Comparison of ENCODE assay signal across 9 cellular contexts in the genomic region with DNA sequence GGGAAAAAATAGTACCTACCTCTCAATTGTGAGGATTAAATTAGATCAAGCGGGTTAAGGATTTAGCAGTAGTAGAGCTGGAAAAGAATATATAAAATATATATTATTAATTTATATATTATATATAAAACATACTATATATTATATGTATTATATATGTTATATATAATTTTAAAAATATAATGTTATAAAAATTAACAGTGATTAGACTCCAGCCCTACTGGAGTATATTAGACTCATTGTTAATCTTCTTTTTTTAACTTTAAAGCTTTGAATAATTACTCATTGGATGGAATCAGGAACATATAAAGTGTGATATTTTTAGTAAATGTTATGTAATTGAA. TPM values are rescaled to one million over a fixed set of nuclear protein-coding genes. Genes with fewer than 3 reads are reported as not detected.
A peak's percentile ranks its signal among the peaks of the same experiment; 100 is the strongest.
DNase-seq lines count a peak whose midpoint lies in the region; ATAC-seq, FAIRE-seq and TF ChIP-seq lines count a peak whose summit lies in the region.
"Had no signal": no experiment of that assay in that cellular context is flagged by ENCODE, and none has a peak within 500 bp of the region (broad histone marks: within the 10 kb centered on the region; RNA-seq: fewer than 3 reads in every experiment).

No MANE protein-coding gene starts in this region.

- H3K4me2 ChIP-seq in Karpas-422 (ENCODE audit: low read depth, low read length, poor library complexity, severe bottlenecking): peak overlapping the region; percentile 66

- no peaks in the 10 kb centered on the region for H3K9me2 ChIP-seq in Karpas-422 (replicated peaks; ENCODE audit: insufficient read depth, low read length)

- DNase-seq in BE2C: no peak
- DNase-seq in Karpas-422: no peak
- no peak for DNase-seq in naive thymus-derived CD8-positive, alpha-beta T cell

- H3K36me3 Mint-ChIP-seq in naive thymus-derived CD8-positive, alpha-beta T cell: peaks cover 0 to 31% (median 9%) of the 10 kb centered on the region in 3 donors

- H3K27me3 Mint-ChIP-seq in naive thymus-derived CD8-positive, alpha-beta T cell: peaks cover 0 to 4% (median 0%) of the 10 kb centered on the region in 5 donors

- H2AFZ ChIP-seq in Karpas-422 (ENCODE audit: low read length): peak overlapping the region; percentile 98; the same call in 1 of the 2 replicates

- no peak for ATAC-seq in naive thymus-derived CD8-positive, alpha-beta T cell
- ATAC-seq in HG03139 (IDR thresholded peaks at IDR 0.05; ENCODE audit: unreplicated experiment) (no peak), HG02571 (IDR thresholded peaks at IDR 0.05; ENCODE audit: unreplicated experiment) (no peak), HG03571 (IDR thresholded peaks at IDR 0.05; ENCODE audit: unreplicated experiment) (no peak), HG02678 (IDR thresholded peaks at IDR 0.05; ENCODE audit: unreplicated experiment) (no peak)

- H3K27me3 ChIP-seq in BE2C: no peaks in the 10 kb centered on the region
- no peaks in the 10 kb centered on the region for H3K27me3 ChIP-seq in Karpas-422 (ENCODE audit: low read length)

- peak overlapping the region; percentile 84 for H3K9ac ChIP-seq in Karpas-422 (ENCODE audit: low read length)

- H3K4me3 Mint-ChIP-seq in naive thymus-derived CD8-positive, alpha-beta T cell: peak overlapping the region; percentile 97 to 100 (median 98)

- peak overlapping the region; percentile 81 for H3K27ac ChIP-seq in Karpas-422 (ENCODE audit: low read length)

- FAIRE-seq in colon (lab: Jason Lieb, UNC): peak; percentile 68

- H3K4me1 ChIP-seq in BE2C: peaks cover 2% of the 10 kb centered on the region; the same call in 1 of the 2 replicates
- peaks cover 16% of the 10 kb centered on the region for H3K4me1 ChIP-seq in Karpas-422 (ENCODE audit: low read length)

- H4K20me1 ChIP-seq in Karpas-422 (ENCODE audit: insufficient read depth, low read depth, low read length): no peaks in the 10 kb centered on the region

- peak overlapping the region; percentile 100 for H3K27ac Mint-ChIP-seq in naive thymus-derived CD8-positive, alpha-beta T cell

- peaks cover 19 to 65% (median 49%) of the 10 kb centered on the region in 4 donors for H3K4me1 Mint-ChIP-seq in naive thymus-derived CD8-positive, alpha-beta T cell

- H3K9me3 Mint-ChIP-seq in naive thymus-derived CD8-positive, alpha-beta T cell: no peaks in the 10 kb centered on the region

- H3K9me3 ChIP-seq in BE2C: no peaks in the 10 kb centered on the region
- H3K9me3 ChIP-seq in Karpas-422 (ENCODE audit: low read length): no peaks in the 10 kb centered on the region

- H3K36me3 ChIP-seq in BE2C: peaks cover 19% of the 10 kb centered on the region
- no peaks in the 10 kb centered on the region for H3K36me3 ChIP-seq in Karpas-422 (ENCODE audit: insufficient read depth, low read length)

- H3K4me3 ChIP-seq in BE2C (ENCODE audit: low read depth, low read length) (peak overlapping the region; percentile 97), Karpas-422 (ENCODE audit: low read length) (peak overlapping the region; percentile 75)

- H3K79me2 ChIP-seq in Karpas-422 (ENCODE audit: low read length): peaks cover 25% of the 10 kb centered on the region

- POLR2A ChIA-PET in naive thymus-derived CD8-positive, alpha-beta T cell (lab: Charles Lee): interaction anchor here (0.6 to 4.4 kb wide), 34 partner anchors 11 to 1207 kb away, joined by 3 to 57 read pairs (median 6); a partner anchor contains a TSS

- TF ChIP-seq CTCF in BE2C (IDR thresholded peaks at IDR 0.05; ENCODE audit: low read depth, low read length): no peak

RNA-seq across cellular contexts. Expression of a gene that starts 0.4 kb away (rescaled TPM):
- 237 TPM for polyA plus RNA-seq in BE2C (2012; ENCODE audit: insufficient read depth, insufficient read length, low read depth)
- total RNA-seq in Karpas-422 (2014; rRNA removed; shearing (Covaris generic); ENCODE audit: low replicate concordance): 44.2 and 76.7 TPM in 2 replicates
- 10 to 100 TPM; 51.6 to 51.9 TPM for total RNA-seq in naive thymus-derived CD8-positive, alpha-beta T cell
- polyA plus RNA-seq in naive thymus-derived CD8-positive, alpha-beta T cell: 100 to 1,000 TPM in 2 of 3 donors, 10 to 100 TPM in 1; 92.5 to 168 (median 120) TPM

RNA-seq across cellular contexts. Expression of a gene that starts 0.6 kb away (rescaled TPM):
- 50.5 TPM for polyA plus RNA-seq in BE2C (2012; ENCODE audit: insufficient read depth, insufficient read length, low read depth)
- total RNA-seq in Karpas-422 (2014; rRNA removed; shearing (Covaris generic); ENCODE audit: low replicate concordance): 14.7 and 55.0 TPM in 2 replicates
- total RNA-seq in naive thymus-derived CD8-positive, alpha-beta T cell: 10 to 100 TPM; 72.8 to 80.4 TPM
- 10 to 100 TPM; 25.0 to 33.0 (median 27.1) TPM for polyA plus RNA-seq in naive thymus-derived CD8-positive, alpha-beta T cell

RNA-seq across cellular contexts. Expression of a gene that starts 9.9 kb away (rescaled TPM):
- not detected for polyA plus RNA-seq in BE2C (2012; ENCODE audit: insufficient read depth, insufficient read length, low read depth)
- total RNA-seq in Karpas-422 (2014; rRNA removed; shearing (Covaris generic); ENCODE audit: low replicate concordance): not detected in 2 replicates
- total RNA-seq in naive thymus-derived CD8-positive, alpha-beta T cell: not detected
- not detected for polyA plus RNA-seq in naive thymus-derived CD8-positive, alpha-beta T cell
- total RNA-seq: activated CD8-positive, alpha-beta memory T cell treated with anti-CD3 and anti-CD28 coated beads for 36 hours had no signal

RNA-seq across cellular contexts. Expression of a gene that starts 24.1 kb away (rescaled TPM):
- not detected for polyA plus RNA-seq in BE2C (2012; ENCODE audit: insufficient read depth, insufficient read length, low read depth)
- total RNA-seq in Karpas-422 (2014; rRNA removed; shearing (Covaris generic); ENCODE audit: low replicate concordance): not detected in 2 replicates
- total RNA-seq in naive thymus-derived CD8-positive, alpha-beta T cell: 1 to 10 TPM; 1.7 to 2.9 TPM
- 10 to 100 TPM; 25.2 to 69.6 (median 25.9) TPM for polyA plus RNA-seq in naive thymus-derived CD8-positive, alpha-beta T cell

RNA-seq across cellular contexts. Expression of a gene that starts 53.9 kb away (rescaled TPM):
- polyA plus RNA-seq in BE2C (2012; ENCODE audit: insufficient read depth, insufficient read length, low read depth): 0.65 TPM
- not detected in 2 replicates for total RNA-seq in Karpas-422 (2014; rRNA removed; shearing (Covaris generic); ENCODE audit: low replicate concordance)
- 10 to 100 TPM; 13.0 TPM for total RNA-seq in naive thymus-derived CD8-positive, alpha-beta T cell
- polyA plus RNA-seq in naive thymus-derived CD8-positive, alpha-beta T cell: 10 to 100 TPM in 1 of 3 donors, 1 to 10 TPM in 2; 5.2 to 11.1 (median 8.9) TPM
